ENCODE assay signal across 8 cellular contexts in genomic region chr12:107917912-107918800, GRCh38.
DNase-seq lines count a peak whose midpoint lies in the region; ATAC-seq and TF ChIP-seq lines count a peak whose summit lies in the region.

No MANE protein-coding gene starts in this region.

- ATAC-seq in Panc1 (peak; percentile 92), foreskin keratinocyte (peak; percentile 85), HG02610 (IDR thresholded peaks at IDR 0.05; ENCODE audit: unreplicated experiment) (no peak)

- TF ChIP-seq CTCF in HFFc6 (IDR thresholded peaks at IDR 0.05) (peak; percentile 50; the same call in 1 of the 2 replicates), Panc1 (IDR thresholded peaks at IDR 0.05) (peak; percentile 89), foreskin keratinocyte (conservative IDR thresholded peaks at IDR 0.05) (peak; percentile 81), stomach (IDR thresholded peaks at IDR 0.05) (peak in 4 of 7 experiments; percentile 27 to 51 (median 30))

- no peak overlapping the region for H3K4me3 ChIP-seq in Panc1 (ENCODE audit: low read depth in 2 of 2, low read length in 2 of 2)
- no peak overlapping the region for H3K4me3 ChIP-seq in stomach

- no peaks in the 10 kb centered on the region; the same call in 1 of the 2 replicates for H3K27me3 Mint-ChIP-seq in HFFc6 (ENCODE audit: insufficient read depth)

- intact Hi-C loops in Panc1 (cut with micrococcal nuclease; ENCODE audit: unreplicated experiment) (loop anchor here (1.0 to 5.0 kb wide), 2 partner anchors 274 to 594 kb away; no protein-coding TSS in a partner anchor), stomach (cut with DNase I; ENCODE audit: low total_unique reads) (no loop called here)

- no peak for TF ChIP-seq EP300 in stomach (IDR thresholded peaks at IDR 0.05)

- no peak for TF ChIP-seq POLR2A in stomach (IDR thresholded peaks at IDR 0.05)

- H3K4me3 Mint-ChIP-seq in HFFc6, result no peak overlapping the region

- no peak overlapping the region for H3K27ac Mint-ChIP-seq in HFFc6

- H3K4me1 ChIP-seq in Panc1 (ENCODE audit: control insufficient read depth, insufficient read depth, low read length) (no peaks in the 10 kb centered on the region), foreskin keratinocyte (no peaks in the 10 kb centered on the region), stomach (peaks cover 0 to 3% (median 0%) of the 10 kb centered on the region in 4 donors)

- POLR2A ChIA-PET in Panc1 (lab: Charles Lee), result no interaction called here

- H3K9me3 ChIP-seq in Panc1 (ENCODE audit: control insufficient read depth, insufficient read depth, low read depth, low read length) (no peaks in the 10 kb centered on the region), stomach (no peaks in the 10 kb centered on the region)

- H3K27me3 ChIP-seq in Panc1 (ENCODE audit: control insufficient read depth, insufficient read depth, low read length), result peaks cover 2% of the 10 kb centered on the region; the same call in 1 of the 2 replicates
- H3K27me3 ChIP-seq in foreskin keratinocyte, result peaks cover 8% of the 10 kb centered on the region
- peaks cover 0 to 59% (median 20%) of the 10 kb centered on the region in 3 donors for H3K27me3 ChIP-seq in stomach

- BruUV-seq in Panc1 (replicated peaks; lab: Mats Ljungman, UMichigan), result no TSS peak

- no peaks in the 10 kb centered on the region for H3K36me3 Mint-ChIP-seq in HFFc6 (ENCODE audit: low read depth)

- in situ Hi-C loops in Panc1 (cut with HindIII; ENCODE audit: low pct_unique_long_range_greater_than_20kb, low sequenced_read_pairs), result no loop called here

- H3K9me3 Mint-ChIP-seq in HFFc6, result peaks cover 25% of the 10 kb centered on the region

- DNase-seq in D341Med (ENCODE audit: low spot score) (peak; percentile 45), HFFc6 (no peak), Panc1 (ENCODE audit: low read depth, low spot score) (no peak), foreskin keratinocyte (peak in 1 of 2 donors; percentile 53), stomach (no peak), T-helper 9 cell (no peak), CD1c-positive myeloid dendritic cell (ENCODE audit: extremely low spot score) (no peak)

- H3K36me3 ChIP-seq in Panc1 (ENCODE audit: control insufficient read depth, insufficient read depth, low read length), result no peaks in the 10 kb centered on the region
- H3K36me3 ChIP-seq in stomach, result no peaks in the 10 kb centered on the region

- no peaks in the 10 kb centered on the region for H3K4me1 Mint-ChIP-seq in HFFc6 (ENCODE audit: low read depth)

- CTCF ChIA-PET in Panc1 (lab: Charles Lee), result interaction anchor here (0.5 to 0.7 kb wide), 2 partner anchors 425 to 575 kb away, joined by 3 read pairs; no protein-coding TSS in a partner anchor

- H3K27ac ChIP-seq in Panc1 (ENCODE audit: low read length) (no peak overlapping the region), foreskin keratinocyte (no peak overlapping the region), stomach (no peak overlapping the region)

- WGBS in stomach, 5 donors, result 22 to 25% (median 24%) methylated on average over 8 of the region's 8 CpGs

Comparison
In these comparisons a context has a peak if more than half of its experiments do, and no peak if none do; other contexts are left out.
1. CTCF ChIP-seq: peak in every context shown above with its lines; median percentile 89 in Panc1; 81 in foreskin keratinocyte; 50 in HFFc6; 30 in stomach.